1 cellular context compared by ENCODE assay signal in the genomic region with DNA sequence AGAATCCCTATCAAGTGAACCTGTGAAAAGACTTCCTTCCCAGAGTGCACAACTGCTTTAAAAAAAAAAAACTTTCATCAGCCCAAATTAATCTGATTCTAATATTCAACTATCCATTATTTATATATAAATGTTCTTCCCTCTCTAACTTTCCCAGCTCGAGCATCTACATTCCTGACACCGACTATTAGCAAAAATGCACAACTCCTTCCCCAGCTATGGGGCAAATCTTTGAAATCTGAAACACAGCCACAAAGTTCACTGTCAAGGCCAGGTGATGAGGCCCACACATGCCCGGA.
TF ChIP-seq lines count a peak whose summit lies in the region.

No MANE protein-coding gene starts in this region.

TF ChIP-seq in HepG2, 621 proteins besides CTCF, POLR2A, EP300 and RAD21 (continued from another document and continues in another):
- TF ChIP-seq, protein P1, sequence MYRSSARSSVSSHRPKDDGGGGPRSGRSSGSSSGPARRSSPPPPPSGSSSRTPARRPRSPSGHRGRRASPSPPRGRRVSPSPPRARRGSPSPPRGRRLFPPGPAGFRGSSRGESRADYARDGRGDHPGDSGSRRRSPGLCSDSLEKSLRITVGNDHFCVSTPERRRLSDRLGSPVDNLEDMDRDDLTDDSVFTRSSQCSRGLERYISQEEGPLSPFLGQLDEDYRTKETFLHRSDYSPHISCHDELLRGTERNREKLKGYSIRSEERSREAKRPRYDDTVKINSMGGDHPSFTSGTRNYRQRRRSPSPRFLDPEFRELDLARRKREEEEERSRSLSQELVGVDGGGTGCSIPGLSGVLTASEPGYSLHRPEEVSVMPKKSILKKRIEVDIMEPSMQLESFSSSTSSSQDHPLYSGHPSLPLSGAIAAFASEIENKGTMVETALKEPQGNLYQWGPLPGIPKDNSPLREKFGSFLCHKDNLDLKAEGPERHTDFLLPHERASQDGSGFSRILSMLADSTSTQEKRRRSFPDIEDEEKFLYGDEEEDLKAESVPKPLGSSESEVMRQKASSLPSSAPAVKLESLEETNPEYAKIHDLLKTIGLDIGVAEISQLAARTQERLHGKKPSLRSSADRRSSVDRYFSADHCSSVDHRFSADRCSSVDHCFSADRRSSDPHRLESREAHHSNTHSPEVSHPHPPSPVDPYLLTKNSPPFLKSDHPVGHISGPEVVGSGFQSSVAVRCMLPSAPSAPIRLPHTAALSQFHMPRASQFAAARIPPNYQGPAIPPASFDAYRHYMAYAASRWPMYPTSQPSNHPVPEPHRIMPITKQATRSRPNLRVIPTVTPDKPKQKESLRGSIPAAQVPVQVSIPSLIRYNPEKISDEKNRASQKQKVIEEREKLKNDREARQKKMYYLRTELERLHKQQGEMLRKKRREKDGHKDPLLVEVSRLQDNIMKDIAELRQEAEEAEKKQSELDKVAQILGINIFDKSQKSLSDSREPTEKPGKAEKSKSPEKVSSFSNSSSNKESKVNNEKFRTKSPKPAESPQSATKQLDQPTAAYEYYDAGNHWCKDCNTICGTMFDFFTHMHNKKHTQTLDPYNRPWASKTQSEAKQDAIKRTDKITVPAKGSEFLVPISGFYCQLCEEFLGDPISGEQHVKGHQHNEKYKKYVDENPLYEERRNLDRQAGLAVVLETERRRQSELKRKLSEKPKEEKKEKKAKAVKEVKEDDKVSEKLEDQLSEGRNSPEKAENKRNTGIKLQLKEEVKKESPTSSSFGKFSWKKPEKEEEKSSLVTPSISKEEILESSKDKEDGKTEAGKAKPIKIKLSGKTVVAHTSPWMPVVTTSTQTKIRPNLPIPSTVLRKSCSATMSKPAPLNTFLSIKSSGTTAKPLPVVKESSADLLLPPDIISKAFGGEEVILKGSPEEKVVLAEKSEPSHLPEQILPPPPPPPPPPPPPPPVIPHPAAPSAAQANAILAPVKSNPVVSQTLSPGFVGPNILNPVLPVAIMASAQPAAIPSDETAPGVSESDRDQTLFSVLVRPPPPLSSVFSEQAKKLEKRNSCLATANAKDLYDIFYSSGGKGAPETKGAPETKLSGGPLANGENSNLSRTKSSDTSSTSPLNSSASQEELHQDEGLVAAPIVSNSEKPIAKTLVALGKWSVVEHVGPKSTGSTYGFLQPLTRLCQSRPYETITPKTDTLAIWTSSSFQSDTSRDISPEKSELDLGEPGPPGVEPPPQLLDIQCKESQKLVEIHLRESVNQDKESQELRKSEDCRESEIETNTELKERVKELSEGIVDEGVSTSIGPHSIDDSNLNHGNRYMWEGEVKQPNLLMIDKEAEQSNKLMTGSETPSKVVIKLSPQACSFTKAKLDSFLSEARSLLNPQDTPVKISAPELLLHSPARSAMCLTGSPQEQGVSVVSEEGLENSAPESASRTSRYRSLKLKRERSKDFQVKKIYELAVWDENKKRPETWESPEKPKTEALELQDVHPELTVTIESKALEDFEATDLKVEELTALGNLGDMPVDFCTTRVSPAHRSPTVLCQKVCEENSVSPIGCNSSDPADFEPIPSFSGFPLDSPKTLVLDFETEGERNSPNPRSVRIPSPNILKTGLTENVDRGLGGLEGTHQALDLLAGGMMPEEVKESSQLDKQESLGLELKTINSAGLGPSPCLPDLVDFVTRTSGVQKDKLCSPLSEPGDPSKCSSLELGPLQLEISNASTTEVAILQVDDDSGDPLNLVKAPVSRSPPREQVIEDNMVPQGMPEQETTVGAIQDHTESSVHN (CRISPR knock-in tag; IDR thresholded peaks at IDR 0.05), result no peak
- TF ChIP-seq ZNF660 (CRISPR knock-in tag; IDR thresholded peaks at IDR 0.05; ENCODE audit: borderline replicate concordance, low read depth) (no peak), ZNF646 (CRISPR knock-in tag; IDR thresholded peaks at IDR 0.05) (no peak), ZNF724P (CRISPR knock-in tag; IDR thresholded peaks at IDR 0.05; ENCODE audit: borderline replicate concordance) (no peak), TBL1XR1 (IDR thresholded peaks at IDR 0.05; ENCODE audit: borderline replicate concordance, low read length, partially characterized antibody) (peak; percentile 75), LCORL (IDR thresholded peaks at IDR 0.05) (no peak), LCORL (CRISPR knock-in tag; IDR thresholded peaks at IDR 0.05) (peak; percentile 83; the same call in 1 of the 2 replicates), RAD51 (IDR thresholded peaks at IDR 0.05; ENCODE audit: borderline replicate concordance) (no peak), ZNF83 (CRISPR knock-in tag; IDR thresholded peaks at IDR 0.05; ENCODE audit: borderline replicate concordance) (no peak), SNAPC4 (CRISPR knock-in tag; IDR thresholded peaks at IDR 0.05) (no peak), ZNF704 (CRISPR knock-in tag; IDR thresholded peaks at IDR 0.05; ENCODE audit: borderline replicate concordance) (no peak), ATF7-NPFF (CRISPR knock-in tag; IDR thresholded peaks at IDR 0.05; ENCODE audit: low read depth) (no peak), SP5 (CRISPR knock-in tag; IDR thresholded peaks at IDR 0.05; ENCODE audit: borderline replicate concordance, low read depth) (no peak), MTA3 (CRISPR knock-in tag; IDR thresholded peaks at IDR 0.05) (no peak), TCF12 (IDR thresholded peaks at IDR 0.05) (no peak), TCF12 (CRISPR knock-in tag; IDR thresholded peaks at IDR 0.05) (no peak), CCAR2 (optimal IDR thresholded peaks at IDR 0.05; ENCODE audit: low read depth, low read length) (no peak), MED13 (CRISPR knock-in tag; IDR thresholded peaks at IDR 0.05) (no peak), THAP8 (CRISPR knock-in tag; IDR thresholded peaks at IDR 0.05; ENCODE audit: borderline replicate concordance) (no peak), ZNF546 (CRISPR knock-in tag; conservative IDR thresholded peaks at IDR 0.05) (no peak), HNF4A (CRISPR knock-in tag; IDR thresholded peaks at IDR 0.05) (peak; percentile 62), ZNF691 (CRISPR knock-in tag; IDR thresholded peaks at IDR 0.05; ENCODE audit: borderline replicate concordance, low read depth) (no peak), PATZ1 (CRISPR knock-in tag; IDR thresholded peaks at IDR 0.05) (no peak), PHF8 (CRISPR knock-in tag; IDR thresholded peaks at IDR 0.05) (no peak), TSC22D2 (CRISPR knock-in tag; IDR thresholded peaks at IDR 0.05; ENCODE audit: borderline replicate concordance) (no peak)
- TF ChIP-seq, protein P2, sequence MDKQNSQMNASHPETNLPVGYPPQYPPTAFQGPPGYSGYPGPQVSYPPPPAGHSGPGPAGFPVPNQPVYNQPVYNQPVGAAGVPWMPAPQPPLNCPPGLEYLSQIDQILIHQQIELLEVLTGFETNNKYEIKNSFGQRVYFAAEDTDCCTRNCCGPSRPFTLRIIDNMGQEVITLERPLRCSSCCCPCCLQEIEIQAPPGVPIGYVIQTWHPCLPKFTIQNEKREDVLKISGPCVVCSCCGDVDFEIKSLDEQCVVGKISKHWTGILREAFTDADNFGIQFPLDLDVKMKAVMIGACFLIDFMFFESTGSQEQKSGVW (CRISPR knock-in tag; IDR thresholded peaks at IDR 0.05; ENCODE audit: borderline replicate concordance), result no peak
